In genomic region chr15:63719281-63719680, GRCh38 we compare ENCODE assay signal across 15 cellular contexts.
A peak's percentile ranks its signal among the peaks of the same experiment; 100 is the strongest.
DNase-seq lines count a peak whose midpoint lies in the region; ATAC-seq, FAIRE-seq and TF ChIP-seq lines count a peak whose summit lies in the region.
"Had no signal": no experiment of that assay in that cellular context is flagged by ENCODE, and none has a peak within 500 bp of the region (broad histone marks: within the 10 kb centered on the region; RNA-seq: fewer than 3 reads in every experiment).

No MANE protein-coding gene starts in this region.

- no peak overlapping the region for H3K9ac ChIP-seq in keratinocyte (ENCODE audit: control insufficient read depth, extremely low read depth, insufficient read depth, low read length)

- no peak for DNase-seq in activated naive CD4-positive, alpha-beta T cell treated with anti-CD3 and anti-CD28 coated beads, Interleukin-2, amount 50 U/mL, for 72 hours (ENCODE audit: low spot score in 2 of 2)
- DNase-seq in activated naive CD4-positive, alpha-beta T cell treated with anti-CD3 and anti-CD28 coated beads for 36 hours: no peak
- DNase-seq in keratinocyte (ENCODE audit: low read depth, low spot score) (no peak), urothelium cell line (ENCODE audit: low spot score) (peak; percentile 14), NCI-H146 (lab: John Stamatoyannopoulos, UW) (no peak), NCI-H774 (lab: John Stamatoyannopoulos, UW) (no peak)
- no peak for DNase-seq in activated CD8-positive, alpha-beta memory T cell treated with anti-CD3 and anti-CD28 coated beads, Interleukin-2, amount 50 U/mL, for 48 hours
- DNase-seq: AML-193; DMS153; effector CD8-positive, alpha-beta T cell; NCI-H1092; NCI-H2227 treated with DMSO at 0.1 percent for 48 hours; stimulated activated naive CD8-positive, alpha-beta T cell treated with anti-CD3 and anti-CD28 coated beads, Interleukin-15, amount 100 ng/mL, for 72 hours had no signal

- H3K4me2 ChIP-seq in keratinocyte (ENCODE audit: control insufficient read depth, extremely low read depth, insufficient read depth, low read depth, low read length): peak overlapping the region; percentile 49

- peaks cover 0 to 4% of the 10 kb centered on the region in 2 experiments for H3K36me3 ChIP-seq in keratinocyte (ENCODE audit: control insufficient read depth in 2 of 2, extremely low read depth in 1 of 2, insufficient read depth in 2 of 2, low read length in 2 of 2)

- TF ChIP-seq CTCF in keratinocyte (optimal IDR thresholded peaks at IDR 0.05 in 1 of 3, IDR thresholded peaks at IDR 0.05 in 1 of 3, conservative IDR thresholded peaks at IDR 0.05 in 1 of 3; ENCODE audit: extremely low read depth in 1 of 3, insufficient read depth in 2 of 3, low read length in 3 of 3): no peak

- H3K4me1 ChIP-seq in keratinocyte (ENCODE audit: control insufficient read depth, extremely low read depth, insufficient read depth, low read length): peaks cover 18% of the 10 kb centered on the region

- no peak overlapping the region for H3K27ac ChIP-seq in keratinocyte (ENCODE audit: control insufficient read depth, insufficient read depth, low read length)

- no peaks in the 10 kb centered on the region for H3K9me3 Mint-ChIP-seq in activated naive CD4-positive, alpha-beta T cell treated with anti-CD3 and anti-CD28 coated beads, Interleukin-2, amount 50 U/mL, for 72 hours
- no peaks in the 10 kb centered on the region for H3K9me3 Mint-ChIP-seq in activated naive CD4-positive, alpha-beta T cell treated with anti-CD3 and anti-CD28 coated beads for 36 hours
- no peaks in the 10 kb centered on the region for H3K9me3 Mint-ChIP-seq in activated naive CD8-positive, alpha-beta T cell (ENCODE audit: low read depth)
- H3K9me3 Mint-ChIP-seq: stimulated activated naive CD8-positive, alpha-beta T cell treated with anti-CD3 and anti-CD28 coated beads, Interleukin-15, amount 100 ng/mL, for 72 hours; WTC11 had no signal

- H3K27ac Mint-ChIP-seq in activated naive CD4-positive, alpha-beta T cell treated with anti-CD3 and anti-CD28 coated beads, Interleukin-2, amount 50 U/mL, for 72 hours: peak overlapping the region; percentile 6 to 41
- no peak overlapping the region for H3K27ac Mint-ChIP-seq in activated naive CD4-positive, alpha-beta T cell treated with anti-CD3 and anti-CD28 coated beads for 36 hours
- H3K27ac Mint-ChIP-seq in activated naive CD8-positive, alpha-beta T cell: peak overlapping the region; percentile 58
- H3K27ac Mint-ChIP-seq: stimulated activated naive CD8-positive, alpha-beta T cell treated with anti-CD3 and anti-CD28 coated beads, Interleukin-15, amount 100 ng/mL, for 72 hours; WTC11 had no signal

- CTCF ChIA-PET in activated naive CD4-positive, alpha-beta T cell treated with anti-CD3 and anti-CD28 coated beads for 36 hours (lab: Charles Lee): interaction anchor here (0.6 to 1.2 kb wide), 3 partner anchors 10 to 419 kb away, joined by 3 read pairs; no protein-coding TSS in a partner anchor

- no peak overlapping the region for H2AFZ ChIP-seq in keratinocyte (ENCODE audit: control insufficient read depth, low read length)

- H3K36me3 Mint-ChIP-seq in activated naive CD4-positive, alpha-beta T cell treated with anti-CD3 and anti-CD28 coated beads, Interleukin-2, amount 50 U/mL, for 72 hours: no peaks in the 10 kb centered on the region
- H3K36me3 Mint-ChIP-seq in activated naive CD4-positive, alpha-beta T cell treated with anti-CD3 and anti-CD28 coated beads for 36 hours (ENCODE audit: low read depth): peaks cover 5% of the 10 kb centered on the region
- H3K36me3 Mint-ChIP-seq in activated naive CD8-positive, alpha-beta T cell: peaks cover 4% of the 10 kb centered on the region
- H3K36me3 Mint-ChIP-seq: WTC11 had no signal

- no peaks in the 10 kb centered on the region for H3K79me2 ChIP-seq in keratinocyte (ENCODE audit: control insufficient read depth, insufficient read depth, low read length)

- H3K27me3 Mint-ChIP-seq in activated naive CD4-positive, alpha-beta T cell treated with anti-CD3 and anti-CD28 coated beads for 36 hours (ENCODE audit: low read depth): no peaks in the 10 kb centered on the region
- H3K27me3 Mint-ChIP-seq in activated naive CD8-positive, alpha-beta T cell: no peaks in the 10 kb centered on the region
- H3K27me3 Mint-ChIP-seq: stimulated activated naive CD8-positive, alpha-beta T cell treated with anti-CD3 and anti-CD28 coated beads, Interleukin-15, amount 100 ng/mL, for 72 hours had no signal

- H3K4me3 ChIP-seq in keratinocyte (ENCODE audit: control insufficient read depth in 2 of 3, extremely low read depth in 1 of 3, insufficient read depth in 2 of 3, low read depth in 1 of 3, low read length in 3 of 3): no peak overlapping the region

- FAIRE-seq in keratinocyte (lab: Jason Lieb, UNC) (peak; percentile 80), urothelium cell line (lab: Jason Lieb, UNC) (no peak)

- H3K27me3 ChIP-seq in keratinocyte (ENCODE audit: control insufficient read depth, extremely low read depth, insufficient read depth, low read length): no peaks in the 10 kb centered on the region

- peak in 1 of 2 donors; percentile 52 for ATAC-seq in activated naive CD4-positive, alpha-beta T cell treated with anti-CD3 and anti-CD28 coated beads, Interleukin-2, amount 50 U/mL, for 72 hours
- ATAC-seq: stimulated activated naive CD8-positive, alpha-beta T cell treated with anti-CD3 and anti-CD28 coated beads, Interleukin-15, amount 100 ng/mL, for 72 hours; WTC11 had no signal

- intact Hi-C loops in activated naive CD4-positive, alpha-beta T cell treated with anti-CD3 and anti-CD28 coated beads for 36 hours (cut with micrococcal nuclease): no loop called here

- H3K9me3 ChIP-seq in keratinocyte (ENCODE audit: control insufficient read depth, low read depth, low read length): no peaks in the 10 kb centered on the region

- no peak overlapping the region for H3K4me3 Mint-ChIP-seq in activated naive CD4-positive, alpha-beta T cell treated with anti-CD3 and anti-CD28 coated beads for 36 hours
- no peak overlapping the region for H3K4me3 Mint-ChIP-seq in activated naive CD8-positive, alpha-beta T cell
- H3K4me3 Mint-ChIP-seq: stimulated activated naive CD8-positive, alpha-beta T cell treated with anti-CD3 and anti-CD28 coated beads, Interleukin-15, amount 100 ng/mL, for 72 hours; WTC11 had no signal

- H3K4me1 Mint-ChIP-seq in activated naive CD4-positive, alpha-beta T cell treated with anti-CD3 and anti-CD28 coated beads for 36 hours (ENCODE audit: low read depth): peaks cover 11% of the 10 kb centered on the region
- peaks cover 13% of the 10 kb centered on the region for H3K4me1 Mint-ChIP-seq in activated naive CD8-positive, alpha-beta T cell (ENCODE audit: low read depth)
- H3K4me1 Mint-ChIP-seq: WTC11 had no signal

- H4K20me1 ChIP-seq in keratinocyte (ENCODE audit: control insufficient read depth, extremely low read depth, insufficient read depth, low read length): no peaks in the 10 kb centered on the region

- H3K9me1 ChIP-seq in keratinocyte (ENCODE audit: control insufficient read depth, extremely low read depth, insufficient read depth, low read length): no peaks in the 10 kb centered on the region

- dilution Hi-C loops in keratinocyte (cut with MboI; ENCODE audit: extremely low pct_ligation_motif_present, low sequenced_read_pairs): no loop called here
